21 cellular contexts compared by ENCODE assay signal in the genomic region with DNA sequence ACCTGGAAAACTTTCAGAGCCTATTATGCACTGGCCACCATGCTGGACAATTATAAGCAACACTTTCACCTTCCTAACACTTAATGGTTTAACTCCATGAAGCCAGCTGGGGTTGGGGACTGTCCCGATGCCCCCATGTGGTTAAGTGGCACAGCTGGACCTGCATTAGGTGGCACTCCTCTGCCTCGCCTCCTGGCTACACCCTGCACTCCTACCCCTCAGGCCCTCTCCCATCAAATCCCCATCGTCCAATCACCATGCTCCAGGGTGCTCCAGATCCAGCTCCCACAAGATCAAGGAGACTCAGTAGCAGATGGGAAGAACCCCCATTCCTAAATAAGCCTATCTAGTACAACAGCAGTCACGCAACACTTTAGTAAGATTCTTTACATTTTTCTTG.
"Had no signal": no experiment of that assay in that cellular context is flagged by ENCODE, and none has a peak within 500 bp of the region (broad histone marks: within the 10 kb centered on the region; RNA-seq: fewer than 3 reads in every experiment).

No MANE protein-coding gene starts in this region.

- H3K27me3 ChIP-seq: body of pancreas, foreskin keratinocyte, spleen had no signal

- H3K9me3 Mint-ChIP-seq: activated CD4-positive, alpha-beta memory T cell treated with anti-CD3 and anti-CD28 coated beads for 36 hours; naive thymus-derived CD8-positive, alpha-beta T cell; T-cell had no signal

- H3K27me3 Mint-ChIP-seq: activated CD4-positive, alpha-beta memory T cell treated with anti-CD3 and anti-CD28 coated beads for 36 hours; activated naive CD8-positive, alpha-beta T cell; naive thymus-derived CD8-positive, alpha-beta T cell; T-cell had no signal

- H3K27ac ChIP-seq: body of pancreas, foreskin keratinocyte, spleen, thoracic aorta had no signal

- DNase-seq: activated CD4-positive, alpha-beta memory T cell treated with anti-CD3 and anti-CD28 coated beads for 36 hours; activated CD4-positive, alpha-beta T cell treated with anti-CD3 and anti-CD28 coated beads for 1 hour; activated gamma-delta T cell treated with Interleukin-2 at 50 U/mL for 16 hours; amniotic stem cell; body of pancreas; central memory CD4-positive, alpha-beta T cell; effector CD8-positive, alpha-beta T cell; foreskin keratinocyte; glutamatergic neuron; hypothalamus; kidney; left ventricle myocardium superior; mesenchymal stem cell; naive thymus-derived CD8-positive, alpha-beta T cell; occipital lobe; spleen; T-cell; T1000 had no signal

- H3K9me3 ChIP-seq: body of pancreas, spleen, thoracic aorta had no signal

- ATAC-seq: body of pancreas; foreskin keratinocyte; left ventricle myocardium superior; naive thymus-derived CD8-positive, alpha-beta T cell; sciatic nerve; T-cell had no signal

- H3K27ac Mint-ChIP-seq: activated CD4-positive, alpha-beta memory T cell treated with anti-CD3 and anti-CD28 coated beads for 36 hours; activated naive CD8-positive, alpha-beta T cell; T-cell had no signal

- H3K4me3 ChIP-seq: body of pancreas, spleen, thoracic aorta had no signal

- H3K4me1 ChIP-seq: foreskin keratinocyte had no signal

- H3K4me3 Mint-ChIP-seq: activated CD4-positive, alpha-beta memory T cell treated with anti-CD3 and anti-CD28 coated beads for 36 hours; activated naive CD8-positive, alpha-beta T cell; naive thymus-derived CD8-positive, alpha-beta T cell; T-cell had no signal
